20 cellular contexts compared by ENCODE assay signal in genomic region chr7:121449735-121450134, GRCh38. TPM values are rescaled to one million over a fixed set of nuclear protein-coding genes. Genes with fewer than 3 reads are reported as not detected.
DNase-seq lines count a peak whose midpoint lies in the region; ATAC-seq, FAIRE-seq and TF ChIP-seq lines count a peak whose summit lies in the region.
"Had no signal": no experiment of that assay in that cellular context is flagged by ENCODE, and none has a peak within 500 bp of the region (broad histone marks: within the 10 kb centered on the region; RNA-seq: fewer than 3 reads in every experiment).

No MANE protein-coding gene starts in this region.

- TF ChIP-seq POLR2A in HCT116 (IDR thresholded peaks at IDR 0.05; ENCODE audit: borderline replicate concordance, extremely low read depth, insufficient read depth, insufficient read length) (no peak), K562 (conservative IDR thresholded peaks at IDR 0.05) (no peak)

- ATAC-seq in HCT116 (no peak), K562 (no peak), GM19463 (IDR thresholded peaks at IDR 0.05; ENCODE audit: unreplicated experiment) (no peak)

- H3K4me1 Mint-ChIP-seq in endodermal cell: no peaks in the 10 kb centered on the region

- H3F3A ChIP-seq in smooth muscle cell (ENCODE audit: low read depth) (peaks cover 38% of the 10 kb centered on the region), MM.1S (ENCODE audit: insufficient read depth, low read length) (no peaks in the 10 kb centered on the region)

- no peaks in the 10 kb centered on the region for H3K36me3 ChIP-seq in HCT116 (ENCODE audit: control insufficient read depth in 1 of 2, insufficient read depth in 2 of 2, low read length in 2 of 2)
- no peaks in the 10 kb centered on the region for H3K36me3 ChIP-seq in K562 (ENCODE audit: control insufficient read depth, insufficient read depth, low read length)
- H3K36me3 ChIP-seq in hepatocyte (replicated peaks; ENCODE audit: insufficient read depth, low read depth): no peaks in the 10 kb centered on the region
- peaks cover 5% of the 10 kb centered on the region for H3K36me3 ChIP-seq in smooth muscle cell (ENCODE audit: low read depth)
- no peaks in the 10 kb centered on the region for H3K36me3 ChIP-seq in MM.1S (replicated peaks; ENCODE audit: insufficient read depth, low read length)
- H3K36me3 ChIP-seq in endodermal cell (ENCODE audit: control insufficient read depth, insufficient read depth, low read length): no peaks in the 10 kb centered on the region

- H3K79me2 ChIP-seq in HCT116 (ENCODE audit: insufficient read depth, low read length) (no peaks in the 10 kb centered on the region), K562 (ENCODE audit: control insufficient read depth, insufficient read depth, low read length) (no peaks in the 10 kb centered on the region), hepatocyte (no peaks in the 10 kb centered on the region), smooth muscle cell (ENCODE audit: low read depth) (no peaks in the 10 kb centered on the region), MM.1S (ENCODE audit: low read length) (no peaks in the 10 kb centered on the region)

- no peak for DNase-seq in HCT116 (ENCODE audit: low read depth, low spot score)
- DNase-seq in K562 (ENCODE audit: extremely low read depth in 1 of 4, low spot score in 3 of 4): no peak
- no peak for DNase-seq in hepatocyte (ENCODE audit: low spot score)
- DNase-seq in smooth muscle cell (lab: John Stamatoyannopoulos, UW; ENCODE audit: unreplicated experiment): no peak
- DNase-seq in MM.1S: no peak
- DNase-seq in endodermal cell: no peak
- DNase-seq in activated CD4-positive, alpha-beta T cell treated with anti-CD3 and anti-CD28 coated beads, Interleukin-2, amount 50 U/mL, for 1 hour: no peak
- DNase-seq: ACHN; CD4-positive, alpha-beta T cell; H9; KBM-7 had no signal

- no peaks in the 10 kb centered on the region for H3K36me3 Mint-ChIP-seq in endodermal cell (ENCODE audit: low read depth)

- CTCF ChIA-PET in HCT116 (lab: Charles Lee): no interaction called here
- CTCF ChIA-PET in K562 (lab: Yijun Ruan, JAX; ENCODE audit: low intra/inter-chr PET ratio): no interaction called here

- intact Hi-C loops in HCT116 (cut with micrococcal nuclease): no loop called here
- intact Hi-C loops in K562 (cut with micrococcal nuclease): no loop called here

- no peaks in the 10 kb centered on the region for H3K27me3 ChIP-seq in HCT116 (ENCODE audit: insufficient read depth, low read length)
- H3K27me3 ChIP-seq in K562 (ENCODE audit: control insufficient read depth in 2 of 2, insufficient read depth in 2 of 2, low read length in 2 of 2): peaks cover 0 to 6% of the 10 kb centered on the region in 2 experiments; a peak in 1 of 5 replicates
- H3K27me3 ChIP-seq in hepatocyte: no peaks in the 10 kb centered on the region
- no peaks in the 10 kb centered on the region for H3K27me3 ChIP-seq in smooth muscle cell (ENCODE audit: low read depth)
- H3K27me3 ChIP-seq in MM.1S (replicated peaks; ENCODE audit: insufficient read depth, low read length): no peaks in the 10 kb centered on the region
- no peaks in the 10 kb centered on the region for H3K27me3 ChIP-seq in endodermal cell (ENCODE audit: control insufficient read depth, insufficient read depth, low read length, poor library complexity, severe bottlenecking)

- WGBS in K562 (ENCODE audit: insufficient coverage, low coverage, missing lambda C conversion rate): 11% methylated on average over 1 of the region's 1 CpG
- WGBS in hepatocyte (ENCODE audit: low lambda C conversion rate, missing lambda C conversion rate): 72% methylated on average over 1 of the region's 1 CpG
- WGBS in smooth muscle cell (ENCODE audit: low lambda C conversion rate): 68% methylated on average over 1 of the region's 1 CpG
- WGBS in endodermal cell (ENCODE audit: insufficient coverage in 1 of 2, insufficient read length in 1 of 2), 2 experiments: 93% methylated on average over 1 of the region's 1 CpG; no CpG with 5 or more reads in 1 of the 2 experiments

- RAD21 ChIA-PET in HCT116 (lab: Charles Lee; ENCODE audit: low non-redundant PET in 1 of 2, low total read pairs in 2 of 2, uncharacterized antibody in 2 of 2, unreplicated experiment in 2 of 2): no interaction called here

- no TSS peak for BruUV-seq in HCT116 (replicated peaks; lab: Mats Ljungman, UMichigan)
- BruUV-seq in K562 (replicated peaks; lab: Mats Ljungman, UMichigan): no TSS peak

- H3K9ac ChIP-seq in HCT116 (ENCODE audit: low read length) (no peak overlapping the region), K562 (ENCODE audit: insufficient read depth in 1 of 2, low read depth in 2 of 2, low read length in 2 of 2) (no peak overlapping the region), smooth muscle cell (ENCODE audit: low read depth) (no peak overlapping the region), MM.1S (ENCODE audit: low read length) (no peak overlapping the region), endodermal cell (ENCODE audit: extremely low read depth, low read length, poor library complexity, severe bottlenecking) (no peak overlapping the region)

- H3K9me2 ChIP-seq in HCT116 (ENCODE audit: insufficient read depth) (no peaks in the 10 kb centered on the region), hepatocyte (replicated peaks; ENCODE audit: insufficient read depth) (no peaks in the 10 kb centered on the region), MM.1S (replicated peaks; ENCODE audit: insufficient read depth, low read length) (no peaks in the 10 kb centered on the region)

- H3K27me3 Mint-ChIP-seq in endodermal cell (ENCODE audit: insufficient read depth): no peaks in the 10 kb centered on the region
- H3K27me3 Mint-ChIP-seq: CD4-positive, alpha-beta T cell had no signal

- no peak for TF ChIP-seq EP300 in K562 (IDR thresholded peaks at IDR 0.05; ENCODE audit: low read length)

- TF ChIP-seq RAD21 in HCT116 (IDR thresholded peaks at IDR 0.05; ENCODE audit: low read depth) (no peak), K562 (CRISPR knock-in tag; conservative IDR thresholded peaks at IDR 0.05 in 1 of 2, IDR thresholded peaks at IDR 0.05 in 1 of 2) (no peak)

- H3K27ac ChIP-seq in HCT116 (ENCODE audit: low read depth, low read length): no peak overlapping the region
- no peak overlapping the region for H3K27ac ChIP-seq in K562 (ENCODE audit: extremely low read depth, low read depth, low read length)
- H3K27ac ChIP-seq in hepatocyte: peak overlapping the region; percentile 7
- peak overlapping the region; percentile 0 for H3K27ac ChIP-seq in smooth muscle cell (ENCODE audit: low read depth)
- H3K27ac ChIP-seq in MM.1S (ENCODE audit: low read length): no peak overlapping the region
- H3K27ac ChIP-seq in endodermal cell (ENCODE audit: low read depth, low read length): no peak overlapping the region
- H3K27ac ChIP-seq: C4-2B, HL-60 had no signal

- no peaks in the 10 kb centered on the region; a peak in 1 of 4 replicates for H3K9me3 ChIP-seq in HCT116 (ENCODE audit: control insufficient read depth in 1 of 2, insufficient read depth in 1 of 2, low read depth in 1 of 2, low read length in 2 of 2)
- H3K9me3 ChIP-seq in K562 (replicated peaks; ENCODE audit: control insufficient read depth, insufficient read depth, low read depth, low read length): no peaks in the 10 kb centered on the region
- H3K9me3 ChIP-seq in hepatocyte (ENCODE audit: low read depth): no peaks in the 10 kb centered on the region
- H3K9me3 ChIP-seq in smooth muscle cell (replicated peaks; ENCODE audit: low read depth): no peaks in the 10 kb centered on the region
- H3K9me3 ChIP-seq in MM.1S (replicated peaks; ENCODE audit: insufficient read depth, low read length): no peaks in the 10 kb centered on the region
- H3K9me3 ChIP-seq in endodermal cell (ENCODE audit: control insufficient read depth, low read length): no peaks in the 10 kb centered on the region
- H3K9me3 ChIP-seq: Caco-2 had no signal

- H3K9me1 ChIP-seq in K562 (ENCODE audit: control insufficient read depth, insufficient read depth, low read length): no peaks in the 10 kb centered on the region

- H4K20me1 ChIP-seq in HCT116 (ENCODE audit: insufficient read depth) (no peaks in the 10 kb centered on the region), K562 (replicated peaks; ENCODE audit: control insufficient read depth, insufficient read depth, low read length) (no peaks in the 10 kb centered on the region), hepatocyte (ENCODE audit: insufficient read depth, poor library complexity, severe bottlenecking) (no peaks in the 10 kb centered on the region), smooth muscle cell (ENCODE audit: low read depth) (peaks cover 100% of the 10 kb centered on the region), MM.1S (ENCODE audit: insufficient read depth, low read length) (no peaks in the 10 kb centered on the region)

- no peaks in the 10 kb centered on the region for H3K9me3 Mint-ChIP-seq in endodermal cell
- H3K9me3 Mint-ChIP-seq: CD4-positive, alpha-beta T cell; H9 had no signal

- H3K4me3 ChIP-seq in HCT116 (replicated peaks in 1 of 2; ENCODE audit: low read depth in 1 of 2, low read length in 2 of 2) (no peak overlapping the region), K562 (no peak overlapping the region), hepatocyte (no peak overlapping the region), smooth muscle cell (no peak overlapping the region), MM.1S (ENCODE audit: low read length) (no peak overlapping the region), endodermal cell (ENCODE audit: low read length) (no peak overlapping the region)

- H3K4me3 Mint-ChIP-seq in endodermal cell: no peak overlapping the region
- H3K4me3 Mint-ChIP-seq: CD4-positive, alpha-beta T cell; H9 had no signal

- POLR2A ChIA-PET in HCT116 (lab: Charles Lee): no interaction called here
- POLR2A ChIA-PET in K562 (lab: Yijun Ruan, JAX): interaction anchor here (0.9 to 1.1 kb wide), 2 partner anchors 10 to 54 kb away, joined by 3 read pairs; no protein-coding TSS in a partner anchor

- FAIRE-seq in K562 (lab: Jason Lieb, UNC): no peak
- FAIRE-seq: D721Med, G401.6, GM12891, GM18507, H1 had no signal

- H3K4me1 ChIP-seq in HCT116 (ENCODE audit: control insufficient read depth in 1 of 2, insufficient read depth in 2 of 2, low read length in 2 of 2) (no peaks in the 10 kb centered on the region), K562 (replicated peaks in 1 of 2; ENCODE audit: control insufficient read depth in 2 of 2, insufficient read depth in 2 of 2, low read length in 2 of 2) (no peaks in the 10 kb centered on the region), hepatocyte (ENCODE audit: insufficient read depth) (no peaks in the 10 kb centered on the region), smooth muscle cell (ENCODE audit: low read depth) (no peaks in the 10 kb centered on the region), MM.1S (ENCODE audit: low read length) (no peaks in the 10 kb centered on the region), endodermal cell (ENCODE audit: control insufficient read depth, insufficient read depth, low read length) (no peaks in the 10 kb centered on the region)
- H3K4me1 ChIP-seq: Caco-2 had no signal

- no peak overlapping the region for H3K4me2 ChIP-seq in HCT116 (ENCODE audit: low read length)
- H3K4me2 ChIP-seq in K562 (ENCODE audit: insufficient read depth, low read length): no peak overlapping the region
- H3K4me2 ChIP-seq in hepatocyte: no peak overlapping the region
- H3K4me2 ChIP-seq in smooth muscle cell: no peak overlapping the region
- H3K4me2 ChIP-seq in MM.1S (ENCODE audit: low read depth, low read length): no peak overlapping the region

- no peak overlapping the region for H3K27ac Mint-ChIP-seq in endodermal cell
- H3K27ac Mint-ChIP-seq: CD4-positive, alpha-beta T cell; H9 had no signal

- H2AFZ ChIP-seq in HCT116 (ENCODE audit: low read depth, low read length, poor library complexity, severe bottlenecking): peak overlapping the region; percentile 87
- H2AFZ ChIP-seq in K562 (ENCODE audit: low read depth, low read length): no peak overlapping the region
- H2AFZ ChIP-seq in hepatocyte: no peak overlapping the region
- H2AFZ ChIP-seq in smooth muscle cell (ENCODE audit: low read depth): no peak overlapping the region
- H2AFZ ChIP-seq in MM.1S (ENCODE audit: low read length): no peak overlapping the region

- in situ Hi-C loops in K562 (cut with MboI): no loop called here

- no peak for TF ChIP-seq CTCF in HCT116 (IDR thresholded peaks at IDR 0.05 in 2 of 3, conservative IDR thresholded peaks at IDR 0.05 in 1 of 3; ENCODE audit: borderline replicate concordance in 1 of 3, insufficient read depth in 1 of 3, low read depth in 2 of 3, low read length in 2 of 3)
- TF ChIP-seq CTCF in K562 (IDR thresholded peaks at IDR 0.05 in 2 of 3, conservative IDR thresholded peaks at IDR 0.05 in 1 of 3; ENCODE audit: insufficient read depth in 2 of 3, low read depth in 1 of 3, low read length in 3 of 3): no peak
- TF ChIP-seq CTCF in hepatocyte (IDR thresholded peaks at IDR 0.05; ENCODE audit: poor library complexity): no peak
- no peak for TF ChIP-seq CTCF in smooth muscle cell (IDR thresholded peaks at IDR 0.05; ENCODE audit: borderline replicate concordance, insufficient read depth, poor library complexity, severe bottlenecking)
- no peak for TF ChIP-seq CTCF in MM.1S (IDR thresholded peaks at IDR 0.05; ENCODE audit: low read length)
- TF ChIP-seq CTCF in endodermal cell (conservative IDR thresholded peaks at IDR 0.05): no peak

RNA-seq across cellular contexts. Expression of gene FAM3C, which starts 53.6 kb away (rescaled TPM):
- 322 TPM for total RNA-seq in HCT116 (2021; ENCODE audit: unreplicated experiment)
- polyA plus RNA-seq in HCT116 (2012): 103 and 148 TPM in 2 replicates
- total RNA-seq in K562 (2011; cell fraction: chromatin; rRNA removed; ENCODE audit: low replicate concordance): 26.3 and 87.3 TPM in 2 replicates
- 13.7 and 17.5 TPM in 2 replicates for total RNA-seq in K562 (2011; cell fraction: nucleolus; rRNA removed)
- 43.6 and 70.5 TPM in 2 replicates for total RNA-seq in K562 (2011; cell fraction: nucleoplasm; rRNA removed)
- 24.7 and 36.2 TPM in 2 replicates for total RNA-seq in K562 (2014; rRNA removed)
- total RNA-seq in K562 (2014; rRNA removed; fragmentation: Illumina TruSeq; extraction: Trizol): 30.0 and 34.6 TPM in 2 replicates
- 26.9 and 27.2 TPM in 2 replicates for total RNA-seq in K562 (2015; rRNA removed; fragmentation: Illumina TruSeq; extraction: Trizol)
- 30.2 and 30.7 TPM in 2 replicates for total RNA-seq in K562 (2021)
- polyA plus RNA-seq in K562 (2011; rRNA removed): 21.2 and 37.2 TPM in 2 replicates
- 3.3 and 9.0 TPM in 2 replicates for polyA plus RNA-seq in K562 (2011; cell fraction: cytosol; rRNA removed)
- 15.5 and 18.9 TPM in 2 replicates for polyA plus RNA-seq in K562 (2011; cell fraction: nucleus; rRNA removed)
- 33.9 and 36.5 TPM in 2 replicates for polyA plus RNA-seq in K562 (2012)
- polyA plus RNA-seq in K562 (2014; fragmentation: Illumina TruSeq; extraction: Trizol): 33.5 and 40.5 TPM in 2 replicates
- polyA plus RNA-seq in K562 (2014; fragmentation: Nextera tagmentation; extraction: Ambion mirVana): 10 to 100 TPM; 10.6 to 13.1 TPM
- polyA plus RNA-seq in K562 (2014; rRNA removed): 36.7 and 42.6 TPM in 2 replicates
- 25.7 and 29.3 TPM in 2 replicates for polyA minus RNA-seq in K562 (2011; rRNA and poly(A)+ RNA removed)
- 5.5 and 7.5 TPM in 2 replicates for polyA minus RNA-seq in K562 (2011; cell fraction: cytosol; rRNA and poly(A)+ RNA removed)
- 38.0 and 55.6 TPM in 2 replicates for polyA minus RNA-seq in K562 (2011; cell fraction: nucleus; rRNA and poly(A)+ RNA removed)
- total RNA-seq in hepatocyte: 113 and 119 TPM in 2 replicates
- polyA plus RNA-seq in hepatocyte: 120 and 127 TPM in 2 replicates
- 101 and 126 TPM in 2 replicates for total RNA-seq in smooth muscle cell
- polyA plus RNA-seq in smooth muscle cell: 81.2 and 83.9 TPM in 2 replicates
- total RNA-seq in endodermal cell: 10 to 100 TPM; 61.3 to 61.5 TPM
- 54.5 TPM for polyA plus RNA-seq in endodermal cell (2013, experiment 1 of 2)
- polyA plus RNA-seq in endodermal cell (2013, experiment 2 of 2): 53.0 TPM

Comparison
In these comparisons a context has a peak if more than half of its experiments do, and no peak if none do; other contexts are left out.
1. H3K27ac ChIP-seq: peak in hepatocyte (single experiment) and smooth muscle cell (single experiment); none in HCT116 (single experiment), K562 (single experiment), MM.1S (single experiment) and endodermal cell (single experiment).